ENCODE assay signal across 8 cellular contexts in the genomic region with DNA sequence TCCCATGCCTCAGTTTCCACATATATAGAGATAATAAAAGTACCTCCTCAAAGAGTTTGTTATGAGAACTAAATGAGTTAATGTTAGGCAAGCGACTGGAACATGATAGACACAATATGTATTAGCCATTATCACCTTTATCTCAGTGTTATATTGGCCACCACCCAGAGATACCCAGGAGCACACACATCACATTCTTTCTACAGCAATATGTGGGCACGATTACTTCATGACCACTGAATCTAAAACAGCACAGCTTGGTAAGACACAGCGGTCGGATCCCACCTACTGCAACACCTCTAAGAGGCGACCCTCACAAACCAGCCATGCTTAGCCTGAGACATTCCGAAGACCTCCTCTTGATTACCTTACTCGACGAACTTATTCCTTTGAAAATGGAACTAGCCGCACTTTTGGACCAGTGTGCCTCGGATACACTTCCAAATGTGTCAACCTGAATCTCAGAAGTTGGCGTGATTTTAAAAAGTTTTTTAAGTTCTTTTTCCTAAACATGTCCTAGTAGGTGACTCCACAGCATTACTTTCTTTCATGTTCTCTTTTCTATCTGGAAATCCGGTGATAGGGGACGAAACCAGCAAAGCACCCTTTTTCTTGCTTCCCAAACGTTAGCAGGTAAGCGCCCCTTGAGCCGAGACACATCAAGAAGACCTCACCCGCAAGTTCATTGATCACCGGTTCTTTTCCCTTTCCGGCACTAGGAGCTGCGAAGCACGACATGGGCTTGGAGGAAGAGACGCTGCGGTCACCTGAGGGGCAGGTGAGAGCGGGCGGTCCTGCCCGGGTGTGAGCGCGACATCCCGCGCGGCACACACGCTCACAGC. TPM values are rescaled to one million over a fixed set of nuclear protein-coding genes. Genes with fewer than 3 reads are reported as not detected.
DNase-seq lines count a peak whose midpoint lies in the region; ATAC-seq and TF ChIP-seq lines count a peak whose summit lies in the region.

No MANE protein-coding gene starts in this region.

- H3K27me3 Mint-ChIP-seq in activated CD4-positive, alpha-beta T cell treated with anti-CD3 and anti-CD28 coated beads, Interleukin-2, amount 10 ng/mL, durations not matched to agents 24 days and 14 days = no peaks in the 10 kb centered on the region
- H3K27me3 Mint-ChIP-seq in central memory CD8-positive, alpha-beta T cell = no peaks in the 10 kb centered on the region
- no peaks in the 10 kb centered on the region for H3K27me3 Mint-ChIP-seq in mesothelial cell of epicardium (ENCODE audit: low read depth)

- no peak for ATAC-seq in central memory CD8-positive, alpha-beta T cell (replicated peaks; ENCODE audit: extremely low read depth, poor library complexity, severe bottlenecking)

- H3K9me3 Mint-ChIP-seq in activated CD4-positive, alpha-beta T cell treated with anti-CD3 and anti-CD28 coated beads, Interleukin-2, amount 10 ng/mL, durations not matched to agents 24 days and 14 days = no peaks in the 10 kb centered on the region
- H3K9me3 Mint-ChIP-seq in central memory CD8-positive, alpha-beta T cell = no peaks in the 10 kb centered on the region
- no peaks in the 10 kb centered on the region for H3K9me3 Mint-ChIP-seq in mesothelial cell of epicardium

- H3K36me3 Mint-ChIP-seq in activated CD4-positive, alpha-beta T cell treated with anti-CD3 and anti-CD28 coated beads, Interleukin-2, amount 10 ng/mL, durations not matched to agents 24 days and 14 days (ENCODE audit: low read depth) = peaks cover 20% of the 10 kb centered on the region
- peaks cover 14% of the 10 kb centered on the region for H3K36me3 Mint-ChIP-seq in central memory CD8-positive, alpha-beta T cell (ENCODE audit: insufficient read depth)
- H3K36me3 Mint-ChIP-seq in mesothelial cell of epicardium = peaks cover 2% of the 10 kb centered on the region

- peaks cover 58% of the 10 kb centered on the region for H3K4me1 Mint-ChIP-seq in activated CD4-positive, alpha-beta T cell treated with anti-CD3 and anti-CD28 coated beads, Interleukin-2, amount 10 ng/mL, durations not matched to agents 24 days and 14 days
- H3K4me1 Mint-ChIP-seq in central memory CD8-positive, alpha-beta T cell = peaks cover 54% of the 10 kb centered on the region
- peaks cover 22% of the 10 kb centered on the region for H3K4me1 Mint-ChIP-seq in mesothelial cell of epicardium

- no peak for TF ChIP-seq CTCF in mesothelial cell of epicardium (IDR thresholded peaks at IDR 0.05; ENCODE audit: unreplicated experiment)

- H3K4me3 Mint-ChIP-seq in activated CD4-positive, alpha-beta T cell treated with anti-CD3 and anti-CD28 coated beads, Interleukin-2, amount 10 ng/mL, durations not matched to agents 24 days and 14 days = peak overlapping the region; percentile 93
- H3K4me3 Mint-ChIP-seq in central memory CD8-positive, alpha-beta T cell = peak overlapping the region; percentile 88
- H3K4me3 Mint-ChIP-seq in mesothelial cell of epicardium = peak overlapping the region; percentile 90

- intact Hi-C loops in activated CD4-positive, alpha-beta T cell treated with anti-CD3 and anti-CD28 coated beads, Interleukin-2, amount 10 ng/mL, durations not matched to agents 24 days and 14 days (cut with micrococcal nuclease) = loop anchor here (5.0 to 10.0 kb wide), 4 partner anchors 117 to 523 kb away; partner anchors contain the start of gene WRNIP1

- H3K27ac Mint-ChIP-seq in activated CD4-positive, alpha-beta T cell treated with anti-CD3 and anti-CD28 coated beads, Interleukin-2, amount 10 ng/mL, durations not matched to agents 24 days and 14 days = peak overlapping the region; percentile 85
- peak overlapping the region; percentile 64 for H3K27ac Mint-ChIP-seq in central memory CD8-positive, alpha-beta T cell (ENCODE audit: low read depth)
- H3K27ac Mint-ChIP-seq in mesothelial cell of epicardium = peak overlapping the region; percentile 93

- DNase-seq in activated CD4-positive, alpha-beta T cell treated with anti-CD3 and anti-CD28 coated beads, Interleukin-2, amount 10 ng/mL, durations not matched to agents 24 days and 14 days = no peak
- no peak for DNase-seq in activated CD4-positive, alpha-beta T cell treated with anti-CD3 and anti-CD28 coated beads for 4 hours
- DNase-seq in NCI-H1105 (lab: John Stamatoyannopoulos, UW) = peak; percentile 24
- peak in 1 of 2 donors; percentile 17 for DNase-seq in central memory CD8-positive, alpha-beta T cell (ENCODE audit: low spot score in 2 of 2)
- no peak for DNase-seq in mesothelial cell of epicardium (ENCODE audit: low spot score in 2 of 2, unreplicated experiment in 2 of 2)
- no peak for DNase-seq in superior temporal gyrus (ENCODE audit: extremely low spot score)
- no peak for DNase-seq in activated CD8-positive, alpha-beta memory T cell treated with anti-CD3 and anti-CD28 coated beads for 24 hours
- DNase-seq in cerebellum (ENCODE audit: low spot score) = no peak

RNA-seq across cellular contexts. Expression of gene GMDS, which starts 0.9 kb away (rescaled TPM):
- total RNA-seq in activated CD4-positive, alpha-beta T cell treated with anti-CD3 and anti-CD28 coated beads, Interleukin-2, amount 10 ng/mL, durations not matched to agents 24 days and 14 days = 38.2 and 47.4 TPM in 2 replicates
- 34.9 to 39.9 TPM (median 36.7 TPM) in 3 replicates for total RNA-seq in mesothelial cell of epicardium
- total RNA-seq in cerebellum = 9.3 TPM
